In the genomic region with DNA sequence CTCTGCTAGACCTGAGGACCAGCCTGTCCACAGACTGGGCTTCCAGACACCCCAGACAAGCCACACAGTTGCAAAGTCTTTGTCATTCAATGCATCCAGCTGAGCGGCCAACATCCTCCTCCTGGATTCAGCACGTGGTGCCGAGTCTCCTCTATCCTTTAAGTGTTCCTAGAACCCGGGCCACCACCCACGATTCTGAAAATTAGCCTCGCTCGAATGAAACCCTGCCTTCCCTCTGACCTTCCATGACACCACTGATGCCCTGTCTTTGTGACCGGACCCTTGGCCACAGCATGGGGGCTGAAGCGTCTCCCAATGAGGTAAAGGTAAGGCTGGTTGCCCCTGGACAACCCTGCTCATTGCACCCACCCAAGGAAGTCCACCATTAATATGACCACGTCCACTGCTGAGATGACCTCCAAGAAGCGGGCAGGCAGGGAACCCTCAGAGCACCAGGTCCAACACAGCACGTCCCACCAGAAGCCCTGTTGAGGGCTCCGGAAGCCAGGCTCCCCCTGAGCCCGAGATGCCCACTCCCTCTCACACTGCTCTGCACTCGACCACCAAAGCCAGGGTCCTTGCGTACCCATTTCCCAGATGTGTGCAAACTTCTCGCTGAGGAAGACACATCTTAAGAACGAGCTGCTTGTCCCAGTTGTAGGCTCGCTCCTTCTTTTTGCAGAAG, we compare ENCODE assay signal across 1 cellular context.
TF ChIP-seq lines count a peak whose summit lies in the region.

No MANE protein-coding gene starts in this region.

TF ChIP-seq in H1, 55 proteins besides CTCF, POLR2A, EP300 and RAD21 (continued from another document):
- TF ChIP-seq RXRA (IDR thresholded peaks at IDR 0.05; ENCODE audit: insufficient read depth, low read depth, low read length) (no peak), TAF7 (optimal IDR thresholded peaks at IDR 0.05; ENCODE audit: borderline replicate concordance, low read depth, low read length) (no peak), SP1 (IDR thresholded peaks at IDR 0.05; ENCODE audit: low read depth, low read length) (no peak), EGR1 (IDR thresholded peaks at IDR 0.05; ENCODE audit: borderline replicate concordance, low read depth, low read length) (no peak)
